ENCODE assay signal across 8 cellular contexts in the genomic region with DNA sequence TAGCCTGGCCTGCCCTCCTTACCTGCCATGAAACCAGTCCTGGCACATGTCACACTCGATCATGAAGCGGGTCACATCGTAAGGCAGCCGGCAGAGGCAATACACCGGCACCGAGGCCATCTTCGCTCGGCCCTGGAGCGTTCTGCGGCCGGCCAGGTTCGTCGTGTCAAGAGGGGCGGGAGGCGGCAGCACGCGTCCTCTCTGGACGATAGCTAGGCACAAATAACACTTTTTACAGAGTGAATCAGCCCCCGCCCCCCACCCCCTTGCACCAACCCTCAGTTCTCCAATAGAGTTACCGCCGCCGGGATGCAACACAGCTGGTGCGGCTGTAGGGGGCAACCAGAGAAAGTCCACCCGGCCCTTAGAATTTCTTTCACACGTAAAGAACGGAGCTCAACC.
DNase-seq lines count a peak whose midpoint lies in the region; ATAC-seq lines count a peak whose summit lies in the region.

No MANE protein-coding gene starts in this region.

- peaks cover 0 to 15% of the 10 kb centered on the region in 2 donors for H3K36me3 ChIP-seq in duodenal mucosa (ENCODE audit: control insufficient read depth in 1 of 2, insufficient read depth in 2 of 2, low read length in 2 of 2)

- peaks cover 14% of the 10 kb centered on the region for H3K4me1 Mint-ChIP-seq in memory B cell

- H3K9ac ChIP-seq in duodenal mucosa (ENCODE audit: low read depth in 1 of 2, low read length in 2 of 2): peak overlapping the region in 1 of 2 donors; percentile 83

- H3K4me3 ChIP-seq in duodenal mucosa (ENCODE audit: low read depth in 1 of 2, low read length in 2 of 2): peak overlapping the region; percentile 66 to 73

- DNase-seq in NCI-H2081 (lab: John Stamatoyannopoulos, UW) (peak; percentile 47 to 54), NCI-H2081 treated with DMSO at 0.1 percent for 48 hours (lab: John Stamatoyannopoulos, UW) (no peak), NCI-H2227 (lab: John Stamatoyannopoulos, UW; ENCODE audit: unreplicated experiment) (peak; percentile 80), memory B cell (ENCODE audit: low spot score in 2 of 2) (peak; percentile 12 to 15)
- peak; percentile 35 to 41 for DNase-seq in activated CD4-positive, alpha-beta T cell treated with anti-CD3 and anti-CD28 coated beads for 4 hours
- DNase-seq in stimulated activated CD8-positive, alpha-beta memory T cell treated with anti-CD3 and anti-CD28 coated beads, Interleukin-7, amount 100 ng/mL, for 4 hours (ENCODE audit: low read depth in 2 of 2): peak; percentile 16 to 31

- peak overlapping the region; percentile 91 for H3K4me3 Mint-ChIP-seq in memory B cell

- peak overlapping the region; percentile 94 for H3K27ac Mint-ChIP-seq in memory B cell

- peaks cover 7 to 10% of the 10 kb centered on the region in 2 donors for H3K4me1 ChIP-seq in duodenal mucosa (ENCODE audit: control insufficient read depth in 1 of 2, insufficient read depth in 2 of 2, low read length in 2 of 2)

- no peaks in the 10 kb centered on the region for H3K27me3 Mint-ChIP-seq in memory B cell

- H3K9me3 Mint-ChIP-seq in memory B cell: no peaks in the 10 kb centered on the region

- H3K36me3 Mint-ChIP-seq in memory B cell: peaks cover 3% of the 10 kb centered on the region

- no peak for ATAC-seq in memory B cell (ENCODE audit: low read depth)
- no peak for ATAC-seq in HG03095 (IDR thresholded peaks at IDR 0.05; ENCODE audit: unreplicated experiment)

- H3K27me3 ChIP-seq in duodenal mucosa (ENCODE audit: control insufficient read depth in 1 of 2, insufficient read depth in 2 of 2, low read length in 2 of 2): no peaks in the 10 kb centered on the region

- H3K9me3 ChIP-seq in duodenal mucosa (ENCODE audit: control insufficient read depth in 1 of 2, low read length in 2 of 2): no peaks in the 10 kb centered on the region

- no peak overlapping the region for H3K27ac ChIP-seq in duodenal mucosa (ENCODE audit: low read depth, low read length)
